ENCODE assay signal across 30 cellular contexts in the genomic region with DNA sequence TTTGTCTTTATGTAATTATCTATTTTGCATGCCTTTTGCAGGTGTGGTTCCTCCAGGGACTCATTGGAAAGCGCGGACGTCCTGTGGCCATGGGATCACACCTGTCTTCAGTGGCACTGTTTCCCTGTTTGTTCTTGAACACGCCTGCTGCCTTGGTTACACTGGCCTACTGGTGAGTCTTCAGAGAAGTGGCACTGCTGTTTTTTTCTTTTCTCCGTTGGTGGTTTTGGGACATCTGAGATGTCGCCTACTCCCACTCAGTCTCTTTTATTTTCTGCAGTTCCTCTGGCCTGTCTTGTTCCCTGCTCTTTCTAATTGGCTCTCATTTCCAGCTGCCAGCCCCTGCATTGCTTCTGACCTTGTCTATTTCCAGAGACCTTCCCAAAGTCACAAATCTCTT. TPM values are rescaled to one million over a fixed set of nuclear protein-coding genes. Genes with fewer than 3 reads are reported as not detected.
DNase-seq lines count a peak whose midpoint lies in the region; ATAC-seq and TF ChIP-seq lines count a peak whose summit lies in the region.
"Had no signal": no experiment of that assay in that cellular context is flagged by ENCODE, and none has a peak within 500 bp of the region (broad histone marks: within the 10 kb centered on the region; RNA-seq: fewer than 3 reads in every experiment).

No MANE protein-coding gene starts in this region.

- no peaks in the 10 kb centered on the region for H4K20me1 ChIP-seq in H9 (ENCODE audit: control insufficient read depth, insufficient read depth, insufficient read length)
- H4K20me1 ChIP-seq: BLaER1 had no signal

- H3K9ac ChIP-seq in H9 (ENCODE audit: extremely low read depth, insufficient read length, low read length) = no peak overlapping the region
- H3K9ac ChIP-seq: BLaER1 had no signal

- no peak overlapping the region for H2AK5ac ChIP-seq in H9 (ENCODE audit: insufficient read length, low read length)

- H3K4me3 Mint-ChIP-seq in H9 = no peak overlapping the region
- H3K4me3 Mint-ChIP-seq: CD4-positive, CD25-positive, alpha-beta regulatory T cell; T-helper 1 cell treated with Interleukin-12 subunit alpha and Interleukin-12 subunit beta and Interleukin-4 antibody, amounts not matched to agents 30 μg/mL and 1 μg/mL, for 36 hours had no signal

- no peak overlapping the region for H3K23ac ChIP-seq in H9 (ENCODE audit: insufficient read length, low read depth, low read length)

- no peaks in the 10 kb centered on the region for H3K9me3 ChIP-seq in H9 (ENCODE audit: control insufficient read depth, low read depth, low read length)
- H3K9me3 ChIP-seq: BLaER1 had no signal

- H3K56ac ChIP-seq in H9 (ENCODE audit: insufficient read length, low read depth, low read length) = no peak overlapping the region

- H3K27ac Mint-ChIP-seq in H9 = no peak overlapping the region; a peak in 1 of 7 replicates
- H3K27ac Mint-ChIP-seq: CD4-positive, CD25-positive, alpha-beta regulatory T cell; T-helper 1 cell treated with Interleukin-12 subunit alpha and Interleukin-12 subunit beta and Interleukin-4 antibody, amounts not matched to agents 30 μg/mL and 1 μg/mL, for 36 hours had no signal

- no peak overlapping the region for H2BK20ac ChIP-seq in H9 (ENCODE audit: low read depth, low read length, poor library complexity, severe bottlenecking)

- no CpG with 5 or more reads among the region's 6 CpGs for WGBS in H9 (ENCODE audit: extremely low coverage, insufficient read length, low lambda C conversion rate)

- no peaks in the 10 kb centered on the region for H3K27me3 ChIP-seq in H9 (ENCODE audit: insufficient read depth, low read length)
- H3K27me3 ChIP-seq: BLaER1 had no signal

- TF ChIP-seq CTCF in H9 (conservative IDR thresholded peaks at IDR 0.05) = no peak

- H4K8ac ChIP-seq in H9 (replicated peaks; ENCODE audit: insufficient read length, low read depth, low read length) = no peak overlapping the region

- H3K4me1 Mint-ChIP-seq in H9 = no peaks in the 10 kb centered on the region; a peak in 1 of 4 replicates
- H3K4me1 Mint-ChIP-seq: CD4-positive, CD25-positive, alpha-beta regulatory T cell had no signal

- H2AFZ ChIP-seq in H9 (ENCODE audit: low read length) = no peak overlapping the region

- no peaks in the 10 kb centered on the region for H3K36me3 Mint-ChIP-seq in H9 (ENCODE audit: insufficient read depth in 1 of 3, low read depth in 3 of 3)
- H3K36me3 Mint-ChIP-seq: CD4-positive, CD25-positive, alpha-beta regulatory T cell had no signal

- H3K4me1 ChIP-seq in H9 (ENCODE audit: insufficient read depth, low read length) = no peaks in the 10 kb centered on the region
- H3K4me1 ChIP-seq: BLaER1 had no signal

- no peak overlapping the region for H3K27ac ChIP-seq in H9 (ENCODE audit: insufficient read length, low read depth, low read length)
- H3K27ac ChIP-seq: BLaER1, RWPE1 had no signal

- no peak overlapping the region for H3K4me2 ChIP-seq in H9 (ENCODE audit: insufficient read depth, insufficient read length, low read length)
- H3K4me2 ChIP-seq: BLaER1 had no signal

- no peak overlapping the region for H3K14ac ChIP-seq in H9 (ENCODE audit: insufficient read depth, low read length)

- H3K79me1 ChIP-seq in H9 (ENCODE audit: insufficient read depth, low read depth, low read length, poor library complexity, severe bottlenecking) = no peaks in the 10 kb centered on the region

- H3K27me3 Mint-ChIP-seq in H9 (ENCODE audit: low read depth) = peaks cover 6% of the 10 kb centered on the region

- H3K79me2 ChIP-seq in H9 (ENCODE audit: insufficient read depth, low read length) = no peaks in the 10 kb centered on the region

- no peak overlapping the region for H3K4ac ChIP-seq in H9 (ENCODE audit: low read depth, low read length)

- H3K18ac ChIP-seq in H9 (ENCODE audit: insufficient read length, low read depth, low read length) = no peak overlapping the region

- H2BK15ac ChIP-seq in H9 (ENCODE audit: low read depth, low read length) = no peak overlapping the region

- no peaks in the 10 kb centered on the region for H3K23me2 ChIP-seq in H9 (ENCODE audit: insufficient read length, low read depth, low read length, poor library complexity, severe bottlenecking)

- ATAC-seq in HG03039 (IDR thresholded peaks at IDR 0.05; ENCODE audit: unreplicated experiment) = no peak
- ATAC-seq: GM12878, HCT116, HepG2, Panc1 had no signal

- no peak overlapping the region for H2BK12ac ChIP-seq in H9 (ENCODE audit: insufficient read length, low read depth, low read length)

- DNase-seq in NCI-H345 (lab: John Stamatoyannopoulos, UW) (peak; percentile 29), NCI-H345 treated with DMSO at 0.1 percent for 48 hours (lab: John Stamatoyannopoulos, UW; ENCODE audit: unreplicated experiment) (no peak), NCI-H526 treated with DMSO at 0.1 percent for 48 hours (lab: John Stamatoyannopoulos, UW) (peak; percentile 20), left kidney (ENCODE audit: low read depth, low spot score) (peak; percentile 62), H9 (no peak)
- DNase-seq in activated CD4-positive, alpha-beta T cell treated with anti-CD3 and anti-CD28 coated beads, Interleukin-2, amount 50 U/mL, for 48 hours = no peak
- DNase-seq: CD4-positive, CD25-positive, alpha-beta regulatory T cell; DMS79; EL; GDM1; GOT3; MV-4-11; NCI-H1105; NCI-H1436 treated with DMSO at 0.1 percent for 48 hours; NCI-H187 treated with DMSO at 0.1 percent for 48 hours; NCI-H2171; NCI-H226; NCI-H524; SHP77 treated with DMSO at 0.1 percent for 48 hours had no signal

- H4K91ac ChIP-seq in H9 (ENCODE audit: insufficient read length, low read depth, low read length) = no peak overlapping the region

- no peaks in the 10 kb centered on the region for H3K9me3 Mint-ChIP-seq in H9
- H3K9me3 Mint-ChIP-seq: T-helper 1 cell treated with Interleukin-12 subunit alpha and Interleukin-12 subunit beta and Interleukin-4 antibody, amounts not matched to agents 30 μg/mL and 1 μg/mL, for 36 hours had no signal

- H2BK120ac ChIP-seq in H9 (ENCODE audit: low read depth, low read length, poor library complexity, severe bottlenecking) = no peak overlapping the region

- H4K5ac ChIP-seq in H9 (ENCODE audit: insufficient read length, low read depth, low read length) = no peak overlapping the region

- no peak overlapping the region for H3T11ph ChIP-seq in H9 (ENCODE audit: low read length)

- no peak overlapping the region for H2BK5ac ChIP-seq in H9 (ENCODE audit: insufficient read length, low read length)

RNA-seq across cellular contexts. Expression of a gene that starts 35.7 kb away (rescaled TPM):
- total RNA-seq in H9 (2021) = not detected in 2 replicates
- total RNA-seq: CD4-positive, CD25-positive, alpha-beta regulatory T cell; GM12878; HepG2; HT1080; LHCN-M2; MCF 10A had no signal

Comparison
In these comparisons a context has a peak if more than half of its experiments do, and no peak if none do; other contexts are left out.
1. DNase-seq: peak in NCI-H345 (single experiment), NCI-H526 treated with DMSO at 0.1 percent for 48 hours (single experiment) and left kidney (single experiment); none in NCI-H345 treated with DMSO at 0.1 percent for 48 hours (single experiment), H9 (single experiment) and activated CD4-positive, alpha-beta T cell treated with anti-CD3 and anti-CD28 coated beads, Interleukin-2, amount 50 U/mL, for 48 hours (0 of 2).